ENCODE assay signal across 24 cellular contexts in the genomic region with DNA sequence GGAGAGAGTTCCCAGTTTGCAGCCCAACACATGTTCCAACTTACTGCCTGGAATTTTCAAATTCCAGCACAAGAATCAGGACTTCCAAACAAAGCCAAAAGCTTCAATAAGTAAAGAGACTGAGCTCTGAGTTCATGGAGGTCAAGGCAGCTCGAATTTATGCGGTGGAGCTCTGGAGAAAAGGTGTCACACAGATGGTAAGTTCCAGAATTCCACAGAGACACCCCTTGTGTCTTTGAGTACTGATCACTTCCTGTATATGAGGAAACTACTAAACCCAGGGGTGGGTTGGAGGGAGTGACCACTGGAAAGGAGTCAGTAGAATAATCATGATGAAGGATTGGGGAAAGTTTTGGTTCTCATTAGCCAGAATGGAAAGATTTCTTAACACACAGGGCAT.
DNase-seq lines count a peak whose midpoint lies in the region; ATAC-seq, FAIRE-seq and TF ChIP-seq lines count a peak whose summit lies in the region.
"Had no signal": no experiment of that assay in that cellular context is flagged by ENCODE, and none has a peak within 500 bp of the region (broad histone marks: within the 10 kb centered on the region; RNA-seq: fewer than 3 reads in every experiment).

No MANE protein-coding gene starts in this region.

- no peak overlapping the region for H3K27ac ChIP-seq in GM23338 (ENCODE audit: low read depth)
- H3K27ac ChIP-seq in astrocyte (ENCODE audit: low read depth, low read length) = no peak overlapping the region
- no peak overlapping the region for H3K27ac ChIP-seq in gastroesophageal sphincter

- H3K4me3 Mint-ChIP-seq in GM23338 = no peak overlapping the region
- no peak overlapping the region for H3K4me3 Mint-ChIP-seq in astrocyte (ENCODE audit: unreplicated experiment)
- H3K4me3 Mint-ChIP-seq: activated T-cell treated with anti-CD3 and anti-CD28 coated beads, Interleukin-2, amount 50 U/mL, for 4 hours; CD4-positive, alpha-beta T cell; neural crest cell; stimulated activated memory B cell treated with anti-CD40 and anti-IgM and Interleukin-4, amounts not matched to agents 10 μg/mL and 1 μg/mL and 100 μg/mL, for 72 hours; T-helper 1 cell treated with Interleukin-12 subunit alpha and Interleukin-12 subunit beta and Interleukin-4 antibody, amounts not matched to agents 30 μg/mL and 1 μg/mL, for 36 hours had no signal

- H4K20me1 ChIP-seq in GM23338 (replicated peaks; ENCODE audit: insufficient read depth) (no peaks in the 10 kb centered on the region; the same call in 1 of the 2 replicates), astrocyte (ENCODE audit: insufficient read depth, low read length) (no peaks in the 10 kb centered on the region)

- peaks cover 8% of the 10 kb centered on the region for H3K4me1 Mint-ChIP-seq in GM23338
- H3K4me1 Mint-ChIP-seq in astrocyte (ENCODE audit: low read depth, unreplicated experiment) = peaks cover 5% of the 10 kb centered on the region
- H3K4me1 Mint-ChIP-seq: neural crest cell; stimulated activated memory B cell treated with anti-CD40 and anti-IgM and Interleukin-4, amounts not matched to agents 10 μg/mL and 1 μg/mL and 100 μg/mL, for 72 hours had no signal

- no peak for ATAC-seq in GM23338
- peak; percentile 43 for ATAC-seq in gastroesophageal sphincter
- ATAC-seq: activated T-cell treated with anti-CD3 and anti-CD28 coated beads, Interleukin-2, amount 50 U/mL, for 4 hours; esophagus mucosa; stimulated activated memory B cell treated with anti-CD40 and anti-IgM and Interleukin-4, amounts not matched to agents 10 μg/mL and 1 μg/mL and 100 μg/mL, for 72 hours had no signal

- no peak for FAIRE-seq in astrocyte (lab: Jason Lieb, UNC)
- no peak for FAIRE-seq in urothelium cell line (lab: Jason Lieb, UNC)
- FAIRE-seq: GM12892 had no signal

- H3K79me2 ChIP-seq in GM23338 (replicated peaks; ENCODE audit: insufficient read depth) (no peaks in the 10 kb centered on the region), astrocyte (ENCODE audit: insufficient read depth, low read length) (no peaks in the 10 kb centered on the region)

- H3K4me2 ChIP-seq in GM23338 (no peak overlapping the region), astrocyte (ENCODE audit: low read length) (no peak overlapping the region)

- no peaks in the 10 kb centered on the region for H3K36me3 ChIP-seq in GM23338 (ENCODE audit: insufficient read depth)
- H3K36me3 ChIP-seq in astrocyte (ENCODE audit: insufficient read depth, low read length) = no peaks in the 10 kb centered on the region
- no peaks in the 10 kb centered on the region for H3K36me3 ChIP-seq in gastroesophageal sphincter
- H3K36me3 ChIP-seq: HAP-1 had no signal

- TF ChIP-seq CTCF in GM23338 (conservative IDR thresholded peaks at IDR 0.05; ENCODE audit: low read depth in 2 of 2) = no peak
- no peak for TF ChIP-seq CTCF in astrocyte (IDR thresholded peaks at IDR 0.05; ENCODE audit: insufficient read depth, low read depth, low read length)
- no peak for TF ChIP-seq CTCF in gastroesophageal sphincter (IDR thresholded peaks at IDR 0.05)

- 41 to 45% methylated on average over 2 of the region's 2 CpGs for WGBS in gastroesophageal sphincter (ENCODE audit: low coverage in 1 of 2), 2 donors

- H3K4me3 ChIP-seq in GM23338 = no peak overlapping the region
- no peak overlapping the region for H3K4me3 ChIP-seq in astrocyte (ENCODE audit: insufficient read depth, low read depth, low read length)
- H3K4me3 ChIP-seq in gastroesophageal sphincter = no peak overlapping the region
- H3K4me3 ChIP-seq: HAP-1, skin epidermis had no signal

- H3K9me3 ChIP-seq in astrocyte (ENCODE audit: insufficient read depth, low read depth, low read length) (peaks cover 5% of the 10 kb centered on the region), gastroesophageal sphincter (peaks cover 0 to 10% (median 0%) of the 10 kb centered on the region in 3 donors)
- H3K9me3 ChIP-seq: HAP-1 had no signal

- no peak overlapping the region for H3K27ac Mint-ChIP-seq in GM23338
- H3K27ac Mint-ChIP-seq in astrocyte (ENCODE audit: unreplicated experiment) = no peak overlapping the region
- H3K27ac Mint-ChIP-seq: CD4-positive, alpha-beta T cell; stimulated activated memory B cell treated with anti-CD40 and anti-IgM and Interleukin-4, amounts not matched to agents 10 μg/mL and 1 μg/mL and 100 μg/mL, for 72 hours; T-helper 1 cell treated with Interleukin-12 subunit alpha and Interleukin-12 subunit beta and Interleukin-4 antibody, amounts not matched to agents 30 μg/mL and 1 μg/mL, for 36 hours had no signal

- H3K9ac ChIP-seq in astrocyte (ENCODE audit: low read length) = no peak overlapping the region

- TF ChIP-seq POLR2A in gastroesophageal sphincter (IDR thresholded peaks at IDR 0.05) = no peak

- no peak for DNase-seq in GM23338 (ENCODE audit: low spot score)
- DNase-seq in astrocyte (ENCODE audit: low read depth) = peak; percentile 20
- no peak for DNase-seq in AML-193 (lab: John Stamatoyannopoulos, UW)
- no peak for DNase-seq in urothelium cell line (ENCODE audit: low spot score)
- DNase-seq in activated gamma-delta T cell treated with Interleukin-2 at 50 U/mL for 16 hours = no peak
- no peak for DNase-seq in iPS-NIHi7 (ENCODE audit: extremely low spot score)
- DNase-seq: activated T-cell treated with anti-CD3 and anti-CD28 coated beads, Interleukin-2, amount 50 U/mL, for 4 hours; CD4-positive, alpha-beta T cell; cortex of kidney; hypothalamus; Kasumi-1; NCI-H1417 treated with DMSO at 0.1 percent for 48 hours; NCI-H2029 treated with DMSO at 0.1 percent for 48 hours; NCI-H345; NCI-H748 treated with DMSO at 0.1 percent for 48 hours; trophoblast cell had no signal

- H3K4me1 ChIP-seq in GM23338 (ENCODE audit: insufficient read depth) (no peaks in the 10 kb centered on the region; the same call in 1 of the 2 replicates), astrocyte (ENCODE audit: insufficient read depth, low read length) (peaks cover 3% of the 10 kb centered on the region), gastroesophageal sphincter (peaks cover 0 to 16% (median 4%) of the 10 kb centered on the region in 3 donors)
- H3K4me1 ChIP-seq: HAP-1 had no signal

- peak overlapping the region; percentile 47; the same call in 1 of the 2 replicates for H2AFZ ChIP-seq in GM23338
- H2AFZ ChIP-seq in astrocyte (ENCODE audit: low read depth, low read length) = no peak overlapping the region

- H3K9me3 Mint-ChIP-seq in GM23338 = peaks cover 20% of the 10 kb centered on the region
- peaks cover 9% of the 10 kb centered on the region for H3K9me3 Mint-ChIP-seq in astrocyte (ENCODE audit: unreplicated experiment)
- H3K9me3 Mint-ChIP-seq: CD4-positive, alpha-beta T cell; stimulated activated memory B cell treated with anti-CD40 and anti-IgM and Interleukin-4, amounts not matched to agents 10 μg/mL and 1 μg/mL and 100 μg/mL, for 72 hours; T-helper 1 cell treated with Interleukin-12 subunit alpha and Interleukin-12 subunit beta and Interleukin-4 antibody, amounts not matched to agents 30 μg/mL and 1 μg/mL, for 36 hours had no signal

- H3K36me3 Mint-ChIP-seq in GM23338 (ENCODE audit: low read depth) = peaks cover 10% of the 10 kb centered on the region; the same call in 2 of the 3 replicates
- H3K36me3 Mint-ChIP-seq in astrocyte (ENCODE audit: low read depth, unreplicated experiment) = no peaks in the 10 kb centered on the region
- H3K36me3 Mint-ChIP-seq: stimulated activated memory B cell treated with anti-CD40 and anti-IgM and Interleukin-4, amounts not matched to agents 10 μg/mL and 1 μg/mL and 100 μg/mL, for 72 hours had no signal

- H3K9me2 ChIP-seq in GM23338 (ENCODE audit: insufficient read depth) = no peaks in the 10 kb centered on the region

- TF ChIP-seq EP300 in gastroesophageal sphincter (IDR thresholded peaks at IDR 0.05) = no peak

- H3K27me3 Mint-ChIP-seq in GM23338 (ENCODE audit: insufficient read depth, low read depth, poor library complexity) (no peaks in the 10 kb centered on the region), astrocyte (ENCODE audit: low read depth, unreplicated experiment) (no peaks in the 10 kb centered on the region)
- H3K27me3 Mint-ChIP-seq: CD4-positive, alpha-beta T cell; stimulated activated memory B cell treated with anti-CD40 and anti-IgM and Interleukin-4, amounts not matched to agents 10 μg/mL and 1 μg/mL and 100 μg/mL, for 72 hours had no signal

- H3K27me3 ChIP-seq in GM23338 (ENCODE audit: insufficient read depth) (no peaks in the 10 kb centered on the region), astrocyte (ENCODE audit: insufficient read depth, low read length) (no peaks in the 10 kb centered on the region), gastroesophageal sphincter (no peaks in the 10 kb centered on the region)

- H3F3A ChIP-seq in GM23338 (replicated peaks; ENCODE audit: low read depth) = no peaks in the 10 kb centered on the region

TF ChIP-seq in GM23338, 12 proteins besides CTCF, POLR2A, EP300 and RAD21 (continues in another document):
- no peak for TF ChIP-seq ZNF114 (CRISPR knock-in tag; IDR thresholded peaks at IDR 0.05)
